ENCODE assay signal across 1 cellular context in the genomic region with DNA sequence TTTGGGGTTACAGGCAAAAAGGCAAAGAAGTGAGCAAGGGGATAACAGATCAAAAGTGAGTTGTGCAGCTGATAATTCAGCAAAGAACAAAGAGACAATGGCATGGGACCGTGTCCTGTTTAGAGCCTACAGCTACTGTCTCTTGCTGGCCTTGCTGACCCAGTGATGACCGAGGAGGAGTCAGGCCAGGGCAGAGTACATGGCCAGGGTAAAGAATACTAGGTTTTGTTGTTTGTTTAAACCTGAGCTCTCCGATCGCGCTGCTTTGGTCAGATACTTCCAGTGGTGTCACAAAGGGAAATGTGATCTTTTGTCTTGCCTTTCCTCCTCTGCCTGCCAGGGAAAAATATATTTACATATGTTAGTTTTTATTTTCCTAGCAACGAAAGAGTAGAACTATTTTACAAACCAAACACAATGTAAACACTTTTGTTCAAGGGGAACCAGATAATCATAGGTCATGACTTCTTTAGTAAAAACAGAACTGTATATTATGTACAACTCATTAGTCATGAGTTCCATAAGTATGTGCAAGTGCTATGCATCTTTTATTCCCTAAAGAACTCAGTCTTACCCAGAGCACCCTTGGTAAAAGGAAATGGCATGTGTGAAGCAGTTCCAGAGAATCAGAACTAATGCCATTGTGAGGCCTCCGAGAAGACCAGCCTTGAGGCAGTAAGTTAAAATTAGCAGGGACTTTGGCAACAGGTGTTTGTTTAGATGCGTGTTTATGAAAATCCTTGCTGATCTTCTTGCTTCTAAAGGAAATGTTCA.
TF ChIP-seq lines count a peak whose summit lies in the region.

No MANE protein-coding gene starts in this region.

TF ChIP-seq in liver, 16 proteins besides CTCF, POLR2A, EP300 and RAD21 (continued from another document):
- TF ChIP-seq, protein P1, sequence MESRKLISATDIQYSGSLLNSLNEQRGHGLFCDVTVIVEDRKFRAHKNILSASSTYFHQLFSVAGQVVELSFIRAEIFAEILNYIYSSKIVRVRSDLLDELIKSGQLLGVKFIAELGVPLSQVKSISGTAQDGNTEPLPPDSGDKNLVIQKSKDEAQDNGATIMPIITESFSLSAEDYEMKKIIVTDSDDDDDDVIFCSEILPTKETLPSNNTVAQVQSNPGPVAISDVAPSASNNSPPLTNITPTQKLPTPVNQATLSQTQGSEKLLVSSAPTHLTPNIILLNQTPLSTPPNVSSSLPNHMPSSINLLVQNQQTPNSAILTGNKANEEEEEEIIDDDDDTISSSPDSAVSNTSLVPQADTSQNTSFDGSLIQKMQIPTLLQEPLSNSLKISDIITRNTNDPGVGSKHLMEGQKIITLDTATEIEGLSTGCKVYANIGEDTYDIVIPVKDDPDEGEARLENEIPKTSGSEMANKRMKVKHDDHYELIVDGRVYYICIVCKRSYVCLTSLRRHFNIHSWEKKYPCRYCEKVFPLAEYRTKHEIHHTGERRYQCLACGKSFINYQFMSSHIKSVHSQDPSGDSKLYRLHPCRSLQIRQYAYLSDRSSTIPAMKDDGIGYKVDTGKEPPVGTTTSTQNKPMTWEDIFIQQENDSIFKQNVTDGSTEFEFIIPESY (IDR thresholded peaks at IDR 0.05), result no peak
- TF ChIP-seq EGR1 (IDR thresholded peaks at IDR 0.05; ENCODE audit: low read depth in 2 of 2) (no peak), RXRA (IDR thresholded peaks at IDR 0.05) (peak; percentile 81 to 85), JUND (IDR thresholded peaks at IDR 0.05) (peak in 1 of 2 donors; percentile 36)
- TF ChIP-seq, protein P2, sequence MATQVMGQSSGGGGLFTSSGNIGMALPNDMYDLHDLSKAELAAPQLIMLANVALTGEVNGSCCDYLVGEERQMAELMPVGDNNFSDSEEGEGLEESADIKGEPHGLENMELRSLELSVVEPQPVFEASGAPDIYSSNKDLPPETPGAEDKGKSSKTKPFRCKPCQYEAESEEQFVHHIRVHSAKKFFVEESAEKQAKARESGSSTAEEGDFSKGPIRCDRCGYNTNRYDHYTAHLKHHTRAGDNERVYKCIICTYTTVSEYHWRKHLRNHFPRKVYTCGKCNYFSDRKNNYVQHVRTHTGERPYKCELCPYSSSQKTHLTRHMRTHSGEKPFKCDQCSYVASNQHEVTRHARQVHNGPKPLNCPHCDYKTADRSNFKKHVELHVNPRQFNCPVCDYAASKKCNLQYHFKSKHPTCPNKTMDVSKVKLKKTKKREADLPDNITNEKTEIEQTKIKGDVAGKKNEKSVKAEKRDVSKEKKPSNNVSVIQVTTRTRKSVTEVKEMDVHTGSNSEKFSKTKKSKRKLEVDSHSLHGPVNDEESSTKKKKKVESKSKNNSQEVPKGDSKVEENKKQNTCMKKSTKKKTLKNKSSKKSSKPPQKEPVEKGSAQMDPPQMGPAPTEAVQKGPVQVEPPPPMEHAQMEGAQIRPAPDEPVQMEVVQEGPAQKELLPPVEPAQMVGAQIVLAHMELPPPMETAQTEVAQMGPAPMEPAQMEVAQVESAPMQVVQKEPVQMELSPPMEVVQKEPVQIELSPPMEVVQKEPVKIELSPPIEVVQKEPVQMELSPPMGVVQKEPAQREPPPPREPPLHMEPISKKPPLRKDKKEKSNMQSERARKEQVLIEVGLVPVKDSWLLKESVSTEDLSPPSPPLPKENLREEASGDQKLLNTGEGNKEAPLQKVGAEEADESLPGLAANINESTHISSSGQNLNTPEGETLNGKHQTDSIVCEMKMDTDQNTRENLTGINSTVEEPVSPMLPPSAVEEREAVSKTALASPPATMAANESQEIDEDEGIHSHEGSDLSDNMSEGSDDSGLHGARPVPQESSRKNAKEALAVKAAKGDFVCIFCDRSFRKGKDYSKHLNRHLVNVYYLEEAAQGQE (IDR thresholded peaks at IDR 0.05), result no peak
